1 cellular context compared by ENCODE assay signal in the genomic region with DNA sequence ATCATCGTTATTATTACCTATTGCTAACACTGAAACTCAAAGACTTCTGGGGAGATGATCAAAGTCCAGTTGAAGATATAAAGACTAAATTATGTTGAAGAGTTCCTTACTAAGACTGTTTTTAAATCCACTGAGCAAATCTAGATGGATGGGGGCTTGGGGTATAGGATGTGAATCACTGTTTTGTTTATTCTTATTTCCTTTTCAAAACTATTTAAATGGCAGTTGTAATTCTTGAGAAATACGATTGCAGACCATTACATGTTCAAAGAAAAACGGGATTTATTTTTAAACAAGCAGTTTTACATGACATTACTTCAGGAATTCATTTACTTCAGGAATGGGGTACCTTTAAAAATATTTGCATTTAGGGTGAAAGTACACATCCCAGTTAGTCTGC.
TF ChIP-seq lines count a peak whose summit lies in the region.

No MANE protein-coding gene starts in this region.

TF ChIP-seq in HepG2, 621 proteins besides CTCF, POLR2A, EP300 and RAD21 (continued from another document):
- TF ChIP-seq ZBTB10 (CRISPR knock-in tag; IDR thresholded peaks at IDR 0.05; ENCODE audit: borderline replicate concordance): peak; percentile 79; the same call in 1 of the 2 replicates
- TF ChIP-seq MED1 (CRISPR knock-in tag; IDR thresholded peaks at IDR 0.05): 0 out of 2 replicates have a peak, but pooled peaks have one; percentile 16
- no peak for TF ChIP-seq MBD4 (IDR thresholded peaks at IDR 0.05; ENCODE audit: borderline replicate concordance, low read length)
- TF ChIP-seq ZNF333 (CRISPR knock-in tag; IDR thresholded peaks at IDR 0.05; ENCODE audit: borderline replicate concordance): no peak
- no peak for TF ChIP-seq ZNF383 (CRISPR knock-in tag; IDR thresholded peaks at IDR 0.05; ENCODE audit: borderline replicate concordance)
- TF ChIP-seq MTA3 (CRISPR knock-in tag; IDR thresholded peaks at IDR 0.05): no peak
- no peak for TF ChIP-seq ELF3 (CRISPR knock-in tag; IDR thresholded peaks at IDR 0.05)
- 0 out of 2 replicates have a peak, but pooled peaks have one; percentile 26 for TF ChIP-seq ZNF264 (CRISPR knock-in tag; IDR thresholded peaks at IDR 0.05)
TF ChIP-seq in HepG2: peak in this region for 3.
